In genomic region chr1:16009030-16009460, GRCh38 we compare ENCODE assay signal across 8 cellular contexts. TPM values are rescaled to one million over a fixed set of nuclear protein-coding genes. Genes with fewer than 3 reads are reported as not detected.
A peak's percentile ranks its signal among the peaks of the same experiment; 100 is the strongest.
DNase-seq lines count a peak whose midpoint lies in the region; ATAC-seq, FAIRE-seq and TF ChIP-seq lines count a peak whose summit lies in the region.

No MANE protein-coding gene starts in this region.

- H3K79me1 ChIP-seq in neuronal stem cell (ENCODE audit: low read depth, low read length), result no peaks in the 10 kb centered on the region

- peak; percentile 82 for TF ChIP-seq CTCF in Calu3 (IDR thresholded peaks at IDR 0.05; ENCODE audit: unreplicated experiment)
- peak; percentile 96 for TF ChIP-seq CTCF in Panc1 (IDR thresholded peaks at IDR 0.05)

- H2BK15ac ChIP-seq in neuronal stem cell (ENCODE audit: low read length), result no peak overlapping the region

- H3K36me3 Mint-ChIP-seq in Calu3 (ENCODE audit: insufficient read depth, unreplicated experiment), result peaks cover 4% of the 10 kb centered on the region
- no peaks in the 10 kb centered on the region for H3K36me3 Mint-ChIP-seq in activated T-cell treated with anti-CD3 and anti-CD28 coated beads, Interleukin-2, amount 50 U/mL, for 4 hours (ENCODE audit: insufficient read depth)

- H3K9me3 ChIP-seq in Panc1 (ENCODE audit: control insufficient read depth, insufficient read depth, low read depth, low read length) (no peaks in the 10 kb centered on the region), neuronal stem cell (replicated peaks in 1 of 2; ENCODE audit: control insufficient read depth in 2 of 2, insufficient read depth in 1 of 2, low read depth in 1 of 2, low read length in 2 of 2) (no peaks in the 10 kb centered on the region)

- CTCF ChIA-PET in Calu3 (lab: Charles Lee), result no interaction called here
- CTCF ChIA-PET in Panc1 (lab: Charles Lee), result no interaction called here

- H3K27me3 ChIP-seq in Panc1 (ENCODE audit: control insufficient read depth, insufficient read depth, low read length) (no peaks in the 10 kb centered on the region), neuronal stem cell (ENCODE audit: control insufficient read depth in 3 of 3, insufficient read depth in 3 of 3, low read depth in 1 of 3, low read length in 3 of 3) (peaks cover 0 to 30% (median 20%) of the 10 kb centered on the region in 3 experiments)

- peaks cover 8% of the 10 kb centered on the region for H3K4me1 Mint-ChIP-seq in Calu3 (ENCODE audit: low read depth, unreplicated experiment)
- H3K4me1 Mint-ChIP-seq in activated T-cell treated with anti-CD3 and anti-CD28 coated beads, Interleukin-2, amount 50 U/mL, for 4 hours (ENCODE audit: low read depth), result peaks cover 12% of the 10 kb centered on the region

- H3K4me3 ChIP-seq in Panc1 (ENCODE audit: low read depth in 2 of 2, low read length in 2 of 2) (no peak overlapping the region), neuronal stem cell (ENCODE audit: low read length in 2 of 2) (no peak overlapping the region)

- no peak overlapping the region for H3K4me2 ChIP-seq in neuronal stem cell (ENCODE audit: insufficient read depth, low read length, poor library complexity, severe bottlenecking)

- no peak overlapping the region for H3K14ac ChIP-seq in neuronal stem cell (ENCODE audit: low read length)

- H3K4me1 ChIP-seq in Panc1 (ENCODE audit: control insufficient read depth, insufficient read depth, low read length) (peaks cover 8% of the 10 kb centered on the region), neuronal stem cell (ENCODE audit: control insufficient read depth in 2 of 2, insufficient read depth in 1 of 2, low read depth in 1 of 2, low read length in 2 of 2) (peaks cover 2% of the 10 kb centered on the region in 2 donors)

- H2BK12ac ChIP-seq in neuronal stem cell (ENCODE audit: low read length), result no peak overlapping the region

- intact Hi-C loops in Calu3 (cut with micrococcal nuclease; ENCODE audit: unreplicated experiment) (loop anchor here (1.0 kb wide), 1 partner anchor 47 kb away; no protein-coding TSS in a partner anchor), Panc1 (cut with micrococcal nuclease; ENCODE audit: unreplicated experiment) (loop anchor here (2.0 kb wide), 1 partner anchor 48 kb away; no protein-coding TSS in a partner anchor)

- no TSS peak for BruUV-seq in Calu3 (replicated peaks; lab: Mats Ljungman, UMichigan)
- no TSS peak for BruUV-seq in Panc1 (replicated peaks; lab: Mats Ljungman, UMichigan)

- no peaks in the 10 kb centered on the region for H3K27me3 Mint-ChIP-seq in Calu3 (ENCODE audit: unreplicated experiment)
- peaks cover 9% of the 10 kb centered on the region for H3K27me3 Mint-ChIP-seq in activated T-cell treated with anti-CD3 and anti-CD28 coated beads, Interleukin-2, amount 50 U/mL, for 4 hours (ENCODE audit: low read depth)

- no peak overlapping the region for H4K8ac ChIP-seq in neuronal stem cell (ENCODE audit: low read depth, low read length)

- H4K91ac ChIP-seq in neuronal stem cell (ENCODE audit: low read depth, low read length, poor library complexity), result no peak overlapping the region

- no peak overlapping the region for H2AFZ ChIP-seq in neuronal stem cell (ENCODE audit: low read length)

- no CpG with 5 or more reads among the region's 4 CpGs for WGBS in neuronal stem cell (ENCODE audit: extremely low coverage in 2 of 2, insufficient read length in 2 of 2, insufficient replicate concordance in 1 of 2), 2 donors

- in situ Hi-C loops in Panc1 (cut with HindIII; ENCODE audit: low pct_unique_long_range_greater_than_20kb, low sequenced_read_pairs), result no loop called here

- peak; percentile 79 for DNase-seq in Calu3
- peak; percentile 74 for DNase-seq in HTR-8/SVneo (ENCODE audit: insufficient read length, low spot score)
- peak; percentile 66 for DNase-seq in Panc1 (ENCODE audit: low read depth, low spot score)
- peak; percentile 76 for DNase-seq in activated T-cell treated with anti-CD3 and anti-CD28 coated beads, Interleukin-2, amount 50 U/mL, for 4 hours
- DNase-seq in fibroblast of gingiva (ENCODE audit: low read depth), result peak; percentile 45
- DNase-seq in neuronal stem cell (ENCODE audit: low spot score), result peak; percentile 86
- DNase-seq in stromal cell of bone marrow (ENCODE audit: low read depth), result peak; percentile 33

- no peak overlapping the region for H3K4ac ChIP-seq in neuronal stem cell (ENCODE audit: low read length)

- H3K18ac ChIP-seq in neuronal stem cell (ENCODE audit: low read length), result no peak overlapping the region

- no peak overlapping the region for H2AK5ac ChIP-seq in neuronal stem cell (ENCODE audit: low read depth, low read length)

- H2BK120ac ChIP-seq in neuronal stem cell (ENCODE audit: low read depth, low read length), result no peak overlapping the region

- H3K36me3 ChIP-seq in Panc1 (ENCODE audit: control insufficient read depth, insufficient read depth, low read length), result no peaks in the 10 kb centered on the region
- H3K36me3 ChIP-seq in neuronal stem cell (replicated peaks in 1 of 2; ENCODE audit: control insufficient read depth in 2 of 2, insufficient read depth in 2 of 2, low read length in 2 of 2), result no peaks in the 10 kb centered on the region

- H3K4me3 Mint-ChIP-seq in Calu3 (ENCODE audit: low read depth, unreplicated experiment), result no peak overlapping the region
- H3K4me3 Mint-ChIP-seq in activated T-cell treated with anti-CD3 and anti-CD28 coated beads, Interleukin-2, amount 50 U/mL, for 4 hours, result no peak overlapping the region

- no peak overlapping the region for H3K23ac ChIP-seq in neuronal stem cell (ENCODE audit: low read depth, low read length, poor library complexity)

- no peak overlapping the region for H2BK5ac ChIP-seq in neuronal stem cell (ENCODE audit: low read length)

- H3K27ac Mint-ChIP-seq in Calu3 (ENCODE audit: unreplicated experiment), result no peak overlapping the region

- FAIRE-seq in HTR-8/SVneo (lab: Jason Lieb, UNC), result no peak

- H3K9ac ChIP-seq in neuronal stem cell (ENCODE audit: low read depth, low read length, poor library complexity), result no peak overlapping the region

- H3K27ac ChIP-seq in Panc1 (ENCODE audit: low read length) (no peak overlapping the region), neuronal stem cell (replicated peaks; ENCODE audit: low read length) (no peak overlapping the region)

- POLR2A ChIA-PET in Panc1 (lab: Charles Lee), result no interaction called here

- H3K9me3 Mint-ChIP-seq in Calu3 (ENCODE audit: low read depth, unreplicated experiment), result no peaks in the 10 kb centered on the region
- H3K9me3 Mint-ChIP-seq in activated T-cell treated with anti-CD3 and anti-CD28 coated beads, Interleukin-2, amount 50 U/mL, for 4 hours, result no peaks in the 10 kb centered on the region

- peak; percentile 82 for ATAC-seq in Panc1
- ATAC-seq in activated T-cell treated with anti-CD3 and anti-CD28 coated beads, Interleukin-2, amount 50 U/mL, for 4 hours, result peak in 1 of 2 donors; percentile 56
- ATAC-seq in HG03565 (IDR thresholded peaks at IDR 0.05; ENCODE audit: unreplicated experiment), result no peak

RNA-seq across cellular contexts. Expression of gene SRARP, which starts 5.0 kb away (rescaled TPM):
- not detected in 2 replicates for total RNA-seq in Calu3 (2022)
- not detected for total RNA-seq in Panc1 (2021; ENCODE audit: unreplicated experiment)
- not detected for polyA plus RNA-seq in Panc1 (2012; ENCODE audit: insufficient read length)
- total RNA-seq in activated T-cell treated with anti-CD3 and anti-CD28 coated beads, Interleukin-2, amount 50 U/mL, for 4 hours, result not detected
- polyA plus RNA-seq in neuronal stem cell (2013, experiment 1 of 2), result not detected
- not detected for polyA plus RNA-seq in neuronal stem cell (2013, experiment 2 of 2)

RNA-seq across cellular contexts. Expression of gene HSPB7, which starts 8.8 kb away (rescaled TPM):
- total RNA-seq in Calu3 (2022) (not detected in 2 replicates), Panc1 (2021; ENCODE audit: unreplicated experiment) (0.10 TPM)
- polyA plus RNA-seq in Panc1 (2012; ENCODE audit: insufficient read length), result 0.17 TPM
- under 1 TPM; 0.16 to 0.43 (median 0.24) TPM for total RNA-seq in activated T-cell treated with anti-CD3 and anti-CD28 coated beads, Interleukin-2, amount 50 U/mL, for 4 hours
- polyA plus RNA-seq in neuronal stem cell (2013, experiment 1 of 2), result not detected
- polyA plus RNA-seq in neuronal stem cell (2013, experiment 2 of 2), result not detected

RNA-seq across cellular contexts. Expression of gene CLCNKA, which starts 12.8 kb away (rescaled TPM):
- total RNA-seq in Calu3 (2022) (not detected in 2 replicates), Panc1 (2021; ENCODE audit: unreplicated experiment) (0.57 TPM)
- 0.63 TPM for polyA plus RNA-seq in Panc1 (2012; ENCODE audit: insufficient read length)
- not detected for total RNA-seq in activated T-cell treated with anti-CD3 and anti-CD28 coated beads, Interleukin-2, amount 50 U/mL, for 4 hours
- 0.13 TPM for polyA plus RNA-seq in neuronal stem cell (2013, experiment 1 of 2)
- 0.08 TPM for polyA plus RNA-seq in neuronal stem cell (2013, experiment 2 of 2)

RNA-seq across cellular contexts. Expression of gene ZBTB17, which starts 33.1 kb away (rescaled TPM):
- total RNA-seq in Calu3 (2022), result 22.1 and 26.6 TPM in 2 replicates
- 41.6 TPM for total RNA-seq in Panc1 (2021; ENCODE audit: unreplicated experiment)
- 52.1 TPM for polyA plus RNA-seq in Panc1 (2012; ENCODE audit: insufficient read length)
- 10 to 100 TPM; 74.2 to 86.9 (median 81.1) TPM for total RNA-seq in activated T-cell treated with anti-CD3 and anti-CD28 coated beads, Interleukin-2, amount 50 U/mL, for 4 hours
- 26.5 TPM for polyA plus RNA-seq in neuronal stem cell (2013, experiment 1 of 2)
- 28.4 TPM for polyA plus RNA-seq in neuronal stem cell (2013, experiment 2 of 2)

RNA-seq across cellular contexts. Expression of gene CLCNKB, which starts 34.5 kb away (rescaled TPM):
- not detected in 2 replicates for total RNA-seq in Calu3 (2022)
- total RNA-seq in Panc1 (2021; ENCODE audit: unreplicated experiment), result not detected
- polyA plus RNA-seq in Panc1 (2012; ENCODE audit: insufficient read length), result not detected
- not detected for total RNA-seq in activated T-cell treated with anti-CD3 and anti-CD28 coated beads, Interleukin-2, amount 50 U/mL, for 4 hours
- polyA plus RNA-seq in neuronal stem cell (2013, experiment 1 of 2), result 2.9 TPM
- 2.7 TPM for polyA plus RNA-seq in neuronal stem cell (2013, experiment 2 of 2)

Comparison
In these comparisons a context has a peak if more than half of its experiments do, and no peak if none do; other contexts are left out.
1. DNase-seq: peak in every context shown above with its lines; median percentile 86 in neuronal stem cell; 79 in Calu3; 76 in activated T-cell treated with anti-CD3 and anti-CD28 coated beads, Interleukin-2, amount 50 U/mL, for 4 hours; 74 in HTR-8/SVneo; 66 in Panc1; 45 in fibroblast of gingiva; 33 in stromal cell of bone marrow.